In genomic region chr7:148901178-148901577, GRCh38 we compare ENCODE assay signal across 22 cellular contexts.
"Had no signal": no experiment of that assay in that cellular context is flagged by ENCODE, and none has a peak within 500 bp of the region (broad histone marks: within the 10 kb centered on the region; RNA-seq: fewer than 3 reads in every experiment).

No MANE protein-coding gene starts in this region.

- ATAC-seq: left ventricle myocardium superior; naive thymus-derived CD8-positive, alpha-beta T cell; SK-N-SH treated with all-trans-retinoic acid at 6 μM for 48 hours; T-cell; WTC11 had no signal

- H3K9me3 ChIP-seq: tibial artery had no signal

- H3K27me3 Mint-ChIP-seq: activated naive CD4-positive, alpha-beta T cell treated with anti-CD3 and anti-CD28 coated beads, Interleukin-2, amount 50 U/mL, for 24 hours; memory B cell had no signal

- H2AFZ ChIP-seq: parathyroid adenoma had no signal

- DNase-seq: activated CD4-positive, alpha-beta memory T cell treated with anti-CD3 and anti-CD28 coated beads for 36 hours; activated CD4-positive, alpha-beta T cell treated with anti-CD3 and anti-CD28 coated beads for 4 hours; activated CD8-positive, alpha-beta memory T cell treated with anti-CD3 and anti-CD28 coated beads, Interleukin-2, amount 50 U/mL, for 4 hours; activated gamma-delta T cell; caudate nucleus; dorsolateral prefrontal cortex; endodermal cell; erythroblast; immature natural killer cell; left ventricle myocardium superior; naive thymus-derived CD8-positive, alpha-beta T cell; stimulated activated naive CD4-positive, alpha-beta T cell; substantia nigra; T-cell; tibial artery had no signal

- H3K9me3 Mint-ChIP-seq: activated CD4-positive, alpha-beta memory T cell treated with anti-CD3 and anti-CD28 coated beads for 36 hours; activated naive CD4-positive, alpha-beta T cell treated with anti-CD3 and anti-CD28 coated beads, Interleukin-2, amount 50 U/mL, for 24 hours; endodermal cell; immature natural killer cell; memory B cell; naive thymus-derived CD8-positive, alpha-beta T cell; T-cell; WTC11 had no signal

- H3K79me2 ChIP-seq: parathyroid adenoma had no signal

- H3K36me3 ChIP-seq: tibial artery had no signal

- H3K4me1 ChIP-seq: parathyroid adenoma, tibial artery had no signal

- FAIRE-seq: colon, urothelium cell line had no signal

- H3K9ac ChIP-seq: parathyroid adenoma had no signal

- H3K36me3 Mint-ChIP-seq: activated CD4-positive, alpha-beta memory T cell treated with anti-CD3 and anti-CD28 coated beads for 36 hours; activated naive CD4-positive, alpha-beta T cell treated with anti-CD3 and anti-CD28 coated beads, Interleukin-2, amount 50 U/mL, for 24 hours; immature natural killer cell; memory B cell; T-cell; WTC11 had no signal

- H3K27ac Mint-ChIP-seq: activated CD4-positive, alpha-beta memory T cell treated with anti-CD3 and anti-CD28 coated beads for 36 hours; activated naive CD4-positive, alpha-beta T cell treated with anti-CD3 and anti-CD28 coated beads, Interleukin-2, amount 50 U/mL, for 24 hours; endodermal cell; immature natural killer cell; memory B cell; T-cell; WTC11 had no signal

- H3K27ac ChIP-seq: dorsolateral prefrontal cortex, parathyroid adenoma, tibial artery had no signal

- H3K4me3 ChIP-seq: dorsolateral prefrontal cortex, tibial artery had no signal

- H3K4me1 Mint-ChIP-seq: immature natural killer cell, memory B cell had no signal

- H3K4me3 Mint-ChIP-seq: activated CD4-positive, alpha-beta memory T cell treated with anti-CD3 and anti-CD28 coated beads for 36 hours; activated naive CD4-positive, alpha-beta T cell treated with anti-CD3 and anti-CD28 coated beads, Interleukin-2, amount 50 U/mL, for 24 hours; endodermal cell; immature natural killer cell; memory B cell; naive thymus-derived CD8-positive, alpha-beta T cell; T-cell; WTC11 had no signal
